Comparison of ENCODE assay signal across 1 cellular context in genomic region chr19:2212861-2213711, GRCh38.
TF ChIP-seq lines count a peak whose summit lies in the region.

No MANE protein-coding gene starts in this region.

TF ChIP-seq in H1, 55 proteins besides CTCF, POLR2A, EP300 and RAD21:
- TF ChIP-seq USF2 (IDR thresholded peaks at IDR 0.05; ENCODE audit: low read length) (no peak), SP2 (IDR thresholded peaks at IDR 0.05; ENCODE audit: low read length) (no peak)
